Comparison of ENCODE assay signal across 1 cellular context in the genomic region with DNA sequence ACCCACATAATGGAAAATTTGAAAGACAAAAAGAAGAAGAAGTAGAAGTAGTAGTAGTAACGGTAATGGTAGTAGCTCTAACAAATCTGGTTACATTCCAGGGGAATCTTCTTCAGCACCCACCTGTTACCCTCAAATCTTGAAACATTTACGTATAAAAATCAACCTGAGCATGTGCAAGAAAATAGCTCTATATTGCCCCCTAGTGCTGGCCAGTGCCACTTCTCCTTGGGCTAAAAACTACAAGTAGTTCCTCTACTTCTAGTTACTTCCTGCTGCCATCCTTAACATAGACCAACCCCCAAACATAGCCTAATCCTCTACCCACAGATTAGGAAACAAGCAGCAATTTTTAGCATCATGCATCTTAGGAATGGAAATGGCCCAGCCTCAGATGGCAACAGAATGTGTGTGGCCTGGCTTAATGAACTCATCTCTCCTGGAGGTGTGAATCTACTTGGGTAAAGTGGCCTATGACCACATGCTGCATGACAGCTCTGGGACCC.
TF ChIP-seq lines count a peak whose summit lies in the region.

No MANE protein-coding gene starts in this region.

TF ChIP-seq in GM23338, 12 proteins besides CTCF, POLR2A, EP300 and RAD21:
- TF ChIP-seq ZNF462 (CRISPR knock-in tag; IDR thresholded peaks at IDR 0.05) (no peak), CREB1 (CRISPR knock-in tag; IDR thresholded peaks at IDR 0.05; ENCODE audit: low read depth) (no peak), EZH2phosphoT487 (IDR thresholded peaks at IDR 0.05; ENCODE audit: unreplicated experiment) (no peak), POLR2AphosphoS5 (IDR thresholded peaks at IDR 0.05; ENCODE audit: low read depth) (no peak), ZNF114 (CRISPR knock-in tag; IDR thresholded peaks at IDR 0.05) (no peak)
- TF ChIP-seq, protein P1, sequence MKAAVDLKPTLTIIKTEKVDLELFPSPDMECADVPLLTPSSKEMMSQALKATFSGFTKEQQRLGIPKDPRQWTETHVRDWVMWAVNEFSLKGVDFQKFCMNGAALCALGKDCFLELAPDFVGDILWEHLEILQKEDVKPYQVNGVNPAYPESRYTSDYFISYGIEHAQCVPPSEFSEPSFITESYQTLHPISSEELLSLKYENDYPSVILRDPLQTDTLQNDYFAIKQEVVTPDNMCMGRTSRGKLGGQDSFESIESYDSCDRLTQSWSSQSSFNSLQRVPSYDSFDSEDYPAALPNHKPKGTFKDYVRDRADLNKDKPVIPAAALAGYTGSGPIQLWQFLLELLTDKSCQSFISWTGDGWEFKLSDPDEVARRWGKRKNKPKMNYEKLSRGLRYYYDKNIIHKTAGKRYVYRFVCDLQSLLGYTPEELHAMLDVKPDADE (IDR thresholded peaks at IDR 0.05): no peak
